ENCODE assay signal across 1 cellular context in genomic region chr22:42414565-42415298, GRCh38.
TF ChIP-seq lines count a peak whose summit lies in the region.

No MANE protein-coding gene starts in this region.

TF ChIP-seq in H1, 55 proteins besides CTCF, POLR2A, EP300 and RAD21:
- TF ChIP-seq KDM5A (IDR thresholded peaks at IDR 0.05; ENCODE audit: low read length) (no peak), POU5F1 (IDR thresholded peaks at IDR 0.05; ENCODE audit: low read depth, low read length) (no peak), NRF1 (IDR thresholded peaks at IDR 0.05; ENCODE audit: low read depth, low read length) (no peak), EZH2 (IDR thresholded peaks at IDR 0.05; ENCODE audit: low read depth, low read length, severe bottlenecking) (no peak), HDAC2 (IDR thresholded peaks at IDR 0.05; ENCODE audit: borderline replicate concordance in 1 of 2, low read depth in 2 of 2, low read length in 2 of 2) (no peak), E2F6 (IDR thresholded peaks at IDR 0.05) (no peak), RXRA (IDR thresholded peaks at IDR 0.05; ENCODE audit: insufficient read depth, low read depth, low read length) (no peak), RBBP5 (IDR thresholded peaks at IDR 0.05; ENCODE audit: borderline replicate concordance, low read depth, low read length) (no peak), CHD2 (IDR thresholded peaks at IDR 0.05; ENCODE audit: low read length) (no peak), YY1 (IDR thresholded peaks at IDR 0.05; ENCODE audit: low read depth, low read length) (no peak), TAF1 (IDR thresholded peaks at IDR 0.05; ENCODE audit: low read depth, low read length) (no peak), TBP (IDR thresholded peaks at IDR 0.05; ENCODE audit: low read depth, low read length) (no peak), ASH2L (IDR thresholded peaks at IDR 0.05; ENCODE audit: low read length) (no peak), BRCA1 (IDR thresholded peaks at IDR 0.05; ENCODE audit: low read depth, low read length) (no peak), SIN3A (conservative IDR thresholded peaks at IDR 0.05 in 1 of 2, IDR thresholded peaks at IDR 0.05 in 1 of 2; ENCODE audit: low read depth in 1 of 2, low read length in 2 of 2) (no peak), RFX5 (IDR thresholded peaks at IDR 0.05; ENCODE audit: borderline replicate concordance, low read depth, low read length) (no peak), JUN (IDR thresholded peaks at IDR 0.05; ENCODE audit: low read depth, low read length) (no peak), SUZ12 (IDR thresholded peaks at IDR 0.05; ENCODE audit: low read length) (no peak), TCF12 (IDR thresholded peaks at IDR 0.05; ENCODE audit: low read depth, low read length) (no peak), CBX5 (IDR thresholded peaks at IDR 0.05; ENCODE audit: low read depth, low read length) (no peak)
